Comparison of ENCODE assay signal across 8 cellular contexts in the genomic region with DNA sequence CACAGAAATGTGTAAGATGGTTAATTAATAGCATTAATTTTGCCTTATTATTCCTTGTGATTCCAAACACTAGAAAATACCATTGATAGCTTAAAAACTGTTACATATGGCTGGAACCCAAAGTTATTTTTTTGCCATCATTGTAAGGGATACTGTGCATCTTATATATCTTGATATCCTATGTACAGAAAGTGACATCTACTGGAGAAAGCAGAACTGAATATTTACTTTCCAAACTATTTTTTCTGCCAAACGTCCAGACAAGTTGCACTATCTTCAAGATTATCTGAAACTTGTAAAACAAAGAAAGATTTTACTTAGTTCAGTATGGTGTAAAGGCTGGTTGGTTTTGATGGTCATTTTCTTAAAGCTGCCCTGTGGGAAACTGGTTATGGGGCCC. TPM values are rescaled to one million over a fixed set of nuclear protein-coding genes. Genes with fewer than 3 reads are reported as not detected.
DNase-seq lines count a peak whose midpoint lies in the region; ATAC-seq and TF ChIP-seq lines count a peak whose summit lies in the region.
"Had no signal": no experiment of that assay in that cellular context is flagged by ENCODE, and none has a peak within 500 bp of the region (broad histone marks: within the 10 kb centered on the region; RNA-seq: fewer than 3 reads in every experiment).

No MANE protein-coding gene starts in this region.

- WGBS in esophagus squamous epithelium, 2 donors = 0% methylated on average over 1 of the region's 1 CpG
- 7 to 11% (median 8%) methylated on average over 1 of the region's 1 CpG for WGBS in psoas muscle, 3 donors

- intact Hi-C loops in esophagus squamous epithelium (cut with DNase I) (loop anchor here (5.0 kb wide), 1 partner anchor 246 kb away; no protein-coding TSS in a partner anchor), psoas muscle (cut with DNase I) (loop anchor here (2.0 to 10.0 kb wide), 4 partner anchors 41 to 1619 kb away; no protein-coding TSS in a partner anchor)

- H3K36me3 ChIP-seq in OCI-LY3 (replicated peaks; ENCODE audit: low read depth, low read length) = no peaks in the 10 kb centered on the region
- H3K36me3 ChIP-seq in esophagus squamous epithelium = no peaks in the 10 kb centered on the region
- H3K36me3 ChIP-seq in psoas muscle (ENCODE audit: insufficient read depth in 1 of 2, low read depth in 1 of 2) = no peaks in the 10 kb centered on the region

- H3K27me3 ChIP-seq in OCI-LY3 (ENCODE audit: low read depth, low read length) (peaks cover 28% of the 10 kb centered on the region), esophagus squamous epithelium (peaks cover 0 to 5% (median 0%) of the 10 kb centered on the region in 4 donors), psoas muscle (ENCODE audit: insufficient read depth in 3 of 3, low read length in 2 of 3) (peaks cover 0 to 3% (median 0%) of the 10 kb centered on the region in 3 donors)

- H2AFZ ChIP-seq in OCI-LY3 (ENCODE audit: low read depth, low read length) = peak overlapping the region; percentile 41; the same call in 1 of the 2 replicates

- H3K4me1 ChIP-seq in OCI-LY3 (ENCODE audit: low read length) (peaks cover 11% of the 10 kb centered on the region), esophagus squamous epithelium (no peaks in the 10 kb centered on the region), psoas muscle (no peaks in the 10 kb centered on the region)

- no peak overlapping the region for H3K9ac ChIP-seq in OCI-LY3 (ENCODE audit: low read length)

- H3K79me2 ChIP-seq in OCI-LY3 (ENCODE audit: low read length) = no peaks in the 10 kb centered on the region

- H3K27ac ChIP-seq in OCI-LY3 (ENCODE audit: low read length) (no peak overlapping the region), esophagus squamous epithelium (no peak overlapping the region), psoas muscle (no peak overlapping the region)

- H3K4me3 ChIP-seq in OCI-LY3 (ENCODE audit: low read length) (no peak overlapping the region), esophagus squamous epithelium (no peak overlapping the region), retinal pigment epithelial cell (ENCODE audit: low read length) (no peak overlapping the region), psoas muscle (no peak overlapping the region)

- ATAC-seq in GM18868 (IDR thresholded peaks at IDR 0.05; ENCODE audit: unreplicated experiment) = no peak
- ATAC-seq in psoas muscle = no peak

- DNase-seq in H4 (ENCODE audit: low spot score) (peak; percentile 45), esophagus squamous epithelium (lab: John Stamatoyannopoulos, UW) (no peak), retinal pigment epithelial cell (ENCODE audit: low read depth) (no peak), SKM-1 treated with dmso at 0.1 percent for 144 hours (lab: John Stamatoyannopoulos, UW; ENCODE audit: unreplicated experiment) (no peak), psoas muscle (no peak)
- DNase-seq: activated CD4-positive, alpha-beta T cell treated with anti-CD3 and anti-CD28 coated beads, Interleukin-2, amount 50 U/mL, for 48 hours had no signal

- H3K4me2 ChIP-seq in OCI-LY3 (ENCODE audit: low read length) = peak overlapping the region; percentile 32; the same call in 1 of the 2 replicates

- no peaks in the 10 kb centered on the region for H4K20me1 ChIP-seq in OCI-LY3 (ENCODE audit: insufficient read depth, low read length)

- no peaks in the 10 kb centered on the region for H3K9me3 ChIP-seq in OCI-LY3 (ENCODE audit: insufficient read depth, low read length)
- H3K9me3 ChIP-seq in esophagus squamous epithelium = no peaks in the 10 kb centered on the region
- no peaks in the 10 kb centered on the region for H3K9me3 ChIP-seq in psoas muscle

- TF ChIP-seq POLR2A in esophagus squamous epithelium (IDR thresholded peaks at IDR 0.05) = no peak

- peak; percentile 59 for TF ChIP-seq CTCF in OCI-LY3 (IDR thresholded peaks at IDR 0.05; ENCODE audit: low read depth, low read length)
- peak in 5 of 6 experiments; percentile 20 to 51 (median 36) for TF ChIP-seq CTCF in esophagus squamous epithelium (IDR thresholded peaks at IDR 0.05)
- TF ChIP-seq CTCF in retinal pigment epithelial cell (conservative IDR thresholded peaks at IDR 0.05; ENCODE audit: low read depth, low read length) = peak; percentile 29
- TF ChIP-seq CTCF in psoas muscle (IDR thresholded peaks at IDR 0.05) = no peak

RNA-seq across cellular contexts. Expression of a gene that starts 33.3 kb away (rescaled TPM):
- total RNA-seq in H4 (2014; rRNA removed; shearing (Covaris generic)) = 13.0 and 28.0 TPM in 2 replicates
- 10 to 100 TPM in 2 of 4 donors, 1 to 10 TPM in 2; 6.6 to 26.3 (median 9.9) TPM for total RNA-seq in esophagus squamous epithelium
- total RNA-seq in psoas muscle = 10 to 100 TPM in 2 of 4 donors, 1 to 10 TPM in 2; 1.9 to 24.3 (median 9.2) TPM
- polyA plus RNA-seq in psoas muscle = 1 to 10 TPM in 2 of 3 donors, under 1 TPM in 1; 0.42 to 1.4 (median 1.1) TPM
